11 cellular contexts compared by ENCODE assay signal in the genomic region with DNA sequence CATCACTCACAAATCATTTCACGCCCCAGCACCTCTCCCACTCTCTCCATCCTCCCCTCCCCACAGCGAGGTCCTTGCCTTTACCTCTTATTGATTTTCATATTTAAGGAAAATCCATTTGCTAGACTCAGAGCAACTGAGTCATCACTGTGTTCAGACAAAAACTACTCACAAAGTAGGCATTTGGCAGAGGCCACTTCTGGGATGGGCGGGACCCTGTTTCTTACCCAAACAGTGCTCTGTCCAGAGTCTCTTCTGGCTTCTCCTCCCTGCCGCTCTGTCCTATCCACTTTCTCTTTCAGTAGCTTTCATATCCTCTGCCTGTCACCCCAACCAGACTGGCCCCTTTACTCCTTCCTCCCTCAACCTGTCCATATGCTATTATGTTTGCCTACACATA. TPM values are rescaled to one million over a fixed set of nuclear protein-coding genes. Genes with fewer than 3 reads are reported as not detected.
DNase-seq lines count a peak whose midpoint lies in the region; ATAC-seq, FAIRE-seq and TF ChIP-seq lines count a peak whose summit lies in the region.
"Had no signal": no experiment of that assay in that cellular context is flagged by ENCODE, and none has a peak within 500 bp of the region (broad histone marks: within the 10 kb centered on the region; RNA-seq: fewer than 3 reads in every experiment).

No MANE protein-coding gene starts in this region.

- FAIRE-seq in RCC 7860 (lab: Jason Lieb, UNC): peak; percentile 63

- H3K9me3 ChIP-seq in fibroblast of lung (ENCODE audit: control insufficient read depth, insufficient read depth, low read depth, low read length): no peaks in the 10 kb centered on the region
- H3K9me3 ChIP-seq in prostate gland: no peaks in the 10 kb centered on the region
- no peaks in the 10 kb centered on the region for H3K9me3 ChIP-seq in naive thymus-derived CD4-positive, alpha-beta T cell (ENCODE audit: control insufficient read depth in 2 of 3, low read length in 3 of 3)

- H3K27ac Mint-ChIP-seq in naive thymus-derived CD4-positive, alpha-beta T cell: no peak overlapping the region
- no peak overlapping the region for H3K27ac Mint-ChIP-seq in mesothelial cell of epicardium
- H3K27ac Mint-ChIP-seq: T-helper 17 cell had no signal

- TF ChIP-seq POLR2A in prostate gland (IDR thresholded peaks at IDR 0.05): no peak

- CTCF ChIA-PET in naive thymus-derived CD4-positive, alpha-beta T cell (lab: Charles Lee): no interaction called here

- peak overlapping the region in 2 of 4 experiments; percentile 33 to 43 for H3K4me3 ChIP-seq in fibroblast of lung (replicated peaks in 1 of 4; ENCODE audit: control extremely low read depth in 1 of 4, insufficient read depth in 1 of 4, low read depth in 3 of 4, low read length in 4 of 4)
- no peak overlapping the region for H3K4me3 ChIP-seq in prostate gland
- H3K4me3 ChIP-seq in naive thymus-derived CD4-positive, alpha-beta T cell (ENCODE audit: low read length): no peak overlapping the region

- H3K4me2 ChIP-seq in fibroblast of lung (ENCODE audit: extremely low read depth, insufficient read depth, low read length): peak overlapping the region; percentile 77

- H3K4me1 Mint-ChIP-seq in naive thymus-derived CD4-positive, alpha-beta T cell: peaks cover 5 to 23% (median 20%) of the 10 kb centered on the region in 7 donors
- H3K4me1 Mint-ChIP-seq in mesothelial cell of epicardium: peaks cover 30% of the 10 kb centered on the region

- H3K4me1 ChIP-seq in fibroblast of lung (ENCODE audit: control insufficient read depth, extremely low read depth, insufficient read depth, low read length): peaks cover 39% of the 10 kb centered on the region
- peaks cover 3% of the 10 kb centered on the region for H3K4me1 ChIP-seq in prostate gland (replicated peaks)
- peaks cover 0 to 19% of the 10 kb centered on the region in 2 donors for H3K4me1 ChIP-seq in naive thymus-derived CD4-positive, alpha-beta T cell (ENCODE audit: control insufficient read depth in 2 of 2, insufficient read depth in 2 of 2, low read length in 2 of 2)

- H3K9ac ChIP-seq in fibroblast of lung (ENCODE audit: insufficient read depth, low read length): no peak overlapping the region

- 57% methylated on average over 4 of the region's 4 CpGs for WGBS in prostate gland

- no peak for ATAC-seq in naive thymus-derived CD4-positive, alpha-beta T cell
- ATAC-seq: T-helper 17 cell had no signal

- peaks cover 47 to 58% (median 50%) of the 10 kb centered on the region in 5 donors for H3K27me3 Mint-ChIP-seq in naive thymus-derived CD4-positive, alpha-beta T cell
- no peaks in the 10 kb centered on the region for H3K27me3 Mint-ChIP-seq in mesothelial cell of epicardium (ENCODE audit: low read depth)

- peaks cover 0 to 22% (median 5%) of the 10 kb centered on the region in 5 donors for H3K36me3 Mint-ChIP-seq in naive thymus-derived CD4-positive, alpha-beta T cell
- H3K36me3 Mint-ChIP-seq in mesothelial cell of epicardium: no peaks in the 10 kb centered on the region

- DNase-seq in AG20443 (ENCODE audit: low spot score): peak; percentile 87
- peak; percentile 57 for DNase-seq in RCC 7860 (ENCODE audit: low spot score)
- DNase-seq in fibroblast of lung (ENCODE audit: low read depth in 2 of 2): peak; percentile 88 to 93
- DNase-seq in prostate gland (ENCODE audit: low spot score): no peak
- no peak for DNase-seq in DMS153 treated with DMSO at 0.1 percent for 48 hours (lab: John Stamatoyannopoulos, UW; ENCODE audit: unreplicated experiment)
- DNase-seq in naive thymus-derived CD4-positive, alpha-beta T cell: no peak
- no peak for DNase-seq in mesothelial cell of epicardium (ENCODE audit: low spot score in 2 of 2, unreplicated experiment in 2 of 2)
- no peak for DNase-seq in T-helper 9 cell
- DNase-seq: activated naive CD4-positive, alpha-beta T cell; stimulated activated CD4-positive, alpha-beta T cell treated with anti-CD3 and anti-CD28 coated beads, Interleukin-15, amount 100 ng/mL, for 24 hours; T-helper 17 cell had no signal

- no peaks in the 10 kb centered on the region for H3K27me3 ChIP-seq in fibroblast of lung (ENCODE audit: control insufficient read depth, insufficient read depth, low read length)
- H3K27me3 ChIP-seq in prostate gland (replicated peaks; ENCODE audit: insufficient read depth): no peaks in the 10 kb centered on the region
- H3K27me3 ChIP-seq in naive thymus-derived CD4-positive, alpha-beta T cell (ENCODE audit: control insufficient read depth in 2 of 2, insufficient read depth in 2 of 2, low read length in 2 of 2): peaks cover 0 to 29% of the 10 kb centered on the region in 2 donors

- H3K36me3 ChIP-seq in fibroblast of lung (ENCODE audit: control insufficient read depth, insufficient read depth, low read length): no peaks in the 10 kb centered on the region
- H3K36me3 ChIP-seq in prostate gland: no peaks in the 10 kb centered on the region
- H3K36me3 ChIP-seq in naive thymus-derived CD4-positive, alpha-beta T cell (ENCODE audit: control insufficient read depth in 2 of 3, insufficient read depth in 3 of 3, low read length in 3 of 3): no peaks in the 10 kb centered on the region

- H3K27ac ChIP-seq in fibroblast of lung (ENCODE audit: insufficient read depth, low read length) (peak overlapping the region; percentile 73), prostate gland (peak overlapping the region; percentile 11 to 68)
- no peak overlapping the region for H3K27ac ChIP-seq in naive thymus-derived CD4-positive, alpha-beta T cell (ENCODE audit: low read depth, low read length)

- intact Hi-C loops in prostate gland (cut with DNase I): no loop called here
- intact Hi-C loops in naive thymus-derived CD4-positive, alpha-beta T cell (cut with micrococcal nuclease): no loop called here

- H3K79me2 ChIP-seq in fibroblast of lung (ENCODE audit: control insufficient read depth, insufficient read depth, low read length): peaks cover 21% of the 10 kb centered on the region

- H2AFZ ChIP-seq in fibroblast of lung (ENCODE audit: low read length): no peak overlapping the region

- no peaks in the 10 kb centered on the region for H3K9me3 Mint-ChIP-seq in naive thymus-derived CD4-positive, alpha-beta T cell
- H3K9me3 Mint-ChIP-seq in mesothelial cell of epicardium: no peaks in the 10 kb centered on the region

- no peak overlapping the region for H3K4me3 Mint-ChIP-seq in naive thymus-derived CD4-positive, alpha-beta T cell
- H3K4me3 Mint-ChIP-seq in mesothelial cell of epicardium: no peak overlapping the region
- H3K4me3 Mint-ChIP-seq: T-helper 17 cell had no signal

- no peaks in the 10 kb centered on the region for H4K20me1 ChIP-seq in fibroblast of lung (ENCODE audit: control insufficient read depth, extremely low read depth, insufficient read depth, low read length)

- TF ChIP-seq CTCF in fibroblast of lung (conservative IDR thresholded peaks at IDR 0.05 in 1 of 2, IDR thresholded peaks at IDR 0.05 in 1 of 2; ENCODE audit: low read depth in 1 of 2, low read length in 2 of 2) (no peak), prostate gland (IDR thresholded peaks at IDR 0.05) (no peak), mesothelial cell of epicardium (IDR thresholded peaks at IDR 0.05; ENCODE audit: unreplicated experiment) (no peak)

- POLR2A ChIA-PET in naive thymus-derived CD4-positive, alpha-beta T cell (lab: Charles Lee): no interaction called here

RNA-seq across cellular contexts. Expression of a gene that starts 2.4 kb away (rescaled TPM):
- total RNA-seq in fibroblast of lung: 7.2 and 19.8 TPM in 2 replicates
- 64.0 and 66.5 TPM in 2 replicates for polyA plus RNA-seq in fibroblast of lung
- 65.3 and 96.6 TPM in 2 replicates for polyA plus RNA-seq in fibroblast of lung (2012)
- polyA minus RNA-seq in fibroblast of lung (ENCODE audit: low replicate concordance): 355 and 377 TPM in 2 replicates
- total RNA-seq in prostate gland: 10 to 100 TPM; 13.1 to 29.1 TPM
- total RNA-seq in naive thymus-derived CD4-positive, alpha-beta T cell: 10 to 100 TPM in 1 of 5 experiments, 1 to 10 TPM in 4; 2.3 to 10.8 (median 4.4) TPM
- under 1 TPM; 0.18 to 0.91 TPM for polyA plus RNA-seq in naive thymus-derived CD4-positive, alpha-beta T cell
- 88.8 to 95.9 TPM (median 95.4 TPM) in 3 replicates for total RNA-seq in mesothelial cell of epicardium

RNA-seq across cellular contexts. Expression of a gene that starts 29.6 kb away (rescaled TPM):
- total RNA-seq in fibroblast of lung: 158 and 195 TPM in 2 replicates
- polyA plus RNA-seq in fibroblast of lung: 438 and 1,081 TPM in 2 replicates
- polyA plus RNA-seq in fibroblast of lung (2012): 450 and 1,109 TPM in 2 replicates
- 886 and 2,174 TPM in 2 replicates for polyA minus RNA-seq in fibroblast of lung (ENCODE audit: low replicate concordance)
- total RNA-seq in prostate gland: 1,000 to 10,000 TPM; 1,117 to 1,634 TPM
- 10 to 100 TPM; 24.2 to 83.1 (median 37.7) TPM for total RNA-seq in naive thymus-derived CD4-positive, alpha-beta T cell
- 10 to 100 TPM; 43.6 to 52.0 TPM for polyA plus RNA-seq in naive thymus-derived CD4-positive, alpha-beta T cell
- 10.4 to 11.4 TPM (median 10.7 TPM) in 3 replicates for total RNA-seq in mesothelial cell of epicardium

Comparison
In these comparisons a context has a peak if more than half of its experiments do, and no peak if none do; other contexts are left out.
1. DNase-seq: peak in AG20443 (single experiment), RCC 7860 (single experiment) and fibroblast of lung (2 of 2); none in prostate gland (single experiment), DMS153 treated with DMSO at 0.1 percent for 48 hours (single experiment), naive thymus-derived CD4-positive, alpha-beta T cell (0 of 9), mesothelial cell of epicardium (0 of 2) and T-helper 9 cell (single experiment).